Comparison of ENCODE assay signal across 18 cellular contexts in the genomic region with DNA sequence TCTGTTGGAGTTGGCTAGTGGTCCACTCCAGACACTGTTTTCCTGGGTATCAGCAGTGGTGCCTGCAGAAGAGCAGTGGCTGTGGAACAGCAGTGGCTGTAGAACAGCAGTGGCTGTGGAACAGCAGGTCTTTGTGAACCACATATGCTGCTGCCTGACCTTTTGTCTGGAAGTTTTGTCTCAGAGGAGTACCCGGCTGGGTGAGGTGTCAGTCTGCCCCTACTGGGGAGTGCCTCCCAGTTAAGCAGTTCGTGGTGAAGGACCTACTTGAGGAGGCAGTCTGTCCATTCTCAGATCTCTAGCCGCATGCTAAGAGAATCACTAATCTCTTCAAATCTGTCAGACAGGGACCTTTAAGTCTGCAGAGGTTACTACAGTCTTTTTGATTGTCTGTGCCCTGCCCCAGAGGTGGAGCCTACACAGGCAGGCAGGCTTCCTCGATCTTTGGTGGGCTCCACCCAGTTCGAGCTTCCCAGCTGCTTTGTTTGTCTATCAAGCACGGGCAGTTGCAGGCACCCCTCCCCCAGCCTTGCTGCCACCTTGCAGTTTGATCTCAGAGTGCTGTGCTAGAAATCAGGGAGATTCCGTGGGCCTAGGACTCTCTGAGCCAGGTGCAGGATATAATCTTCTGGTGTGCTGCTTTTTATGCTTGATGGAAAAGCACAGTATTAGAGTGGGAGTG.
"Had no signal": no experiment of that assay in that cellular context is flagged by ENCODE, and none has a peak within 500 bp of the region (broad histone marks: within the 10 kb centered on the region; RNA-seq: fewer than 3 reads in every experiment).

No MANE protein-coding gene starts in this region.

- H3K27me3 ChIP-seq: neural progenitor cell, tibial artery, uterus had no signal

- DNase-seq: activated CD4-positive, alpha-beta T cell treated with anti-CD3 and anti-CD28 coated beads, Interleukin-2, amount 10 ng/mL, durations not matched to agents 7 days and 5 days; activated CD8-positive, alpha-beta memory T cell treated with anti-CD3 and anti-CD28 coated beads, Interleukin-2, amount 50 U/mL, for 48 hours; activated CD8-positive, alpha-beta T cell treated with anti-CD3 and anti-CD28 coated beads, Interleukin-2, amount 10 ng/mL, durations not matched to agents 7 days and 5 days; activated effector memory CD4-positive, alpha-beta T cell treated with Interleukin-2 at 50 U/mL for 16 hours; activated naive CD4-positive, alpha-beta T cell treated with anti-CD3 and anti-CD28 coated beads, Interleukin-2, amount 50 U/mL, for 16 hours; activated T-cell treated with anti-CD3 and anti-CD28 coated beads, Interleukin-2, amount 50 U/mL, for 48 hours; endodermal cell; mesenchymal stem cell; naive thymus-derived CD4-positive, alpha-beta T cell; stimulated activated naive CD4-positive, alpha-beta T cell treated with Interleukin-2 at 50 U/mL for 16 hours; T-cell had no signal

- H3K36me3 ChIP-seq: neural progenitor cell, tibial artery, uterus had no signal

- ATAC-seq: activated CD4-positive, CD25-positive, alpha-beta regulatory T cell treated with anti-CD3 and anti-CD28 coated beads, Interleukin-2, amount 50 U/mL, for 24 hours; activated CD8-positive, alpha-beta T cell treated with anti-CD3 and anti-CD28 coated beads, Interleukin-2, amount 10 ng/mL, durations not matched to agents 7 days and 5 days; naive thymus-derived CD4-positive, alpha-beta T cell; sciatic nerve; SK-N-SH treated with all-trans-retinoic acid at 6 μM for 48 hours; T-cell had no signal

- H3K4me3 ChIP-seq: dorsolateral prefrontal cortex, neural progenitor cell, tibial artery, uterus had no signal

- H3K27ac ChIP-seq: dorsolateral prefrontal cortex, neural progenitor cell, tibial artery, uterus had no signal

- H3K4me1 ChIP-seq: neural progenitor cell, tibial artery, uterus had no signal
